1 cellular context compared by ENCODE assay signal in the genomic region with DNA sequence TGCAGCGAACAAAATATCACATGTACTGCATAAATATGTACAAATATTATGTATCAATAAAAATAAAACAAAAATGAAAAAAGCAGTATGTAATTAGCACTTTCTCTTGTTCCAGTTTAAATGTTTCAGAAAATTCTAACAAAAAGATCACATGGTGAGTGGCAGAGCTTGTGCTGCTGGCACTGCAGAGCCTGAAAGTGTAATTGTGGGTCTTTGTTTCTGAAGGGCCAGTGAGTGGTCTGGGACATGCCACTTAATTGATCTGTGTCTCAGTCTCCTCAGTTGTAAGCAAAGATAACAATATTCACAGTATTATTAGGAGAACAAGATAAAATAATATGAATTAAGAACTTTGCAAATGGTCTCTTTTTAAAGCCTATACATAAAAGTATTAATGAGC.
TF ChIP-seq lines count a peak whose summit lies in the region.

No MANE protein-coding gene starts in this region.

TF ChIP-seq in GM23338, 12 proteins besides CTCF, POLR2A, EP300 and RAD21 (continued from another document):
- TF ChIP-seq REST (IDR thresholded peaks at IDR 0.05; ENCODE audit: unreplicated experiment) (no peak), NANOG (IDR thresholded peaks at IDR 0.05; ENCODE audit: borderline replicate concordance) (no peak)
